Comparison of ENCODE assay signal across 15 cellular contexts in the genomic region with DNA sequence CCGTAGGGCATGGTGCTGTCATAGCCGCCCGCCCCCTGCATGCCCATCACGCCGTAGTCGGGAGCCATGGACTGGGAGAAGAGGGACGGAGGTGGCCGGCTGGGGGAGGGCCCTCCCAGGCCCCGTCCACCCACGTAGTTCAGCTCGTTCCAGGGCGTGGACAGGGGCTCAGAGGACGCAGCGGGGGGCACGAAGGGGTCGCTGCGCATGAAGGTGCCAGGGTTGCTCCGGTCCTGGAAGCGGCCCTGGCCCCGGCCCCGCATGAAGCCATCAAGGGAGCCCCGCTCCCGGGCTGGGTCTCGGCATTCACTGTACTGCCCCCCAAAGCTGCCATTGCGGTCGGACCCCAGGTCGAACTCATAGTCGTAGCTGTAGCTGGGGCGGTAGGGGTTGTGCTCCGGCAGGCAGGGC.
"Had no signal": no experiment of that assay in that cellular context is flagged by ENCODE, and none has a peak within 500 bp of the region (broad histone marks: within the 10 kb centered on the region; RNA-seq: fewer than 3 reads in every experiment).

No MANE protein-coding gene starts in this region.

- DNase-seq: activated CD8-positive, alpha-beta memory T cell treated with anti-CD3 and anti-CD28 coated beads for 24 hours; activated effector memory CD4-positive, alpha-beta T cell treated with anti-CD3 and anti-CD28 coated beads, Interleukin-2, amount 50 U/mL, for 16 hours; activated naive CD4-positive, alpha-beta T cell treated with anti-CD3 and anti-CD28 coated beads, Interleukin-2, amount 50 U/mL, for 16 hours; brain microvascular endothelial cell; cortex of kidney; effector CD4-positive, alpha-beta T cell; left colon; midbrain; stimulated activated CD4-positive, alpha-beta T cell treated with anti-CD3 and anti-CD28 coated beads, Interleukin-2, amount 100 ng/mL, for 24 hours; stimulated activated naive CD8-positive, alpha-beta T cell treated with anti-CD3 and anti-CD28 coated beads, Interleukin-15, amount 100 ng/mL, for 72 hours; transverse colon had no signal

- H3K27ac ChIP-seq: brain microvascular endothelial cell, suprapubic skin, transverse colon had no signal

- ATAC-seq: activated CD4-positive, CD25-positive, alpha-beta regulatory T cell treated with anti-CD3 and anti-CD28 coated beads, Interleukin-2, amount 50 U/mL, for 24 hours; esophagus mucosa; left colon; stimulated activated naive CD8-positive, alpha-beta T cell treated with anti-CD3 and anti-CD28 coated beads, Interleukin-15, amount 100 ng/mL, for 72 hours had no signal

- H3K27me3 ChIP-seq: brain microvascular endothelial cell, suprapubic skin, transverse colon had no signal

- H3K9me3 ChIP-seq: suprapubic skin, transverse colon had no signal

- H3K4me3 ChIP-seq: lung, suprapubic skin, transverse colon had no signal
